Comparison of ENCODE assay signal across 29 cellular contexts in the genomic region with DNA sequence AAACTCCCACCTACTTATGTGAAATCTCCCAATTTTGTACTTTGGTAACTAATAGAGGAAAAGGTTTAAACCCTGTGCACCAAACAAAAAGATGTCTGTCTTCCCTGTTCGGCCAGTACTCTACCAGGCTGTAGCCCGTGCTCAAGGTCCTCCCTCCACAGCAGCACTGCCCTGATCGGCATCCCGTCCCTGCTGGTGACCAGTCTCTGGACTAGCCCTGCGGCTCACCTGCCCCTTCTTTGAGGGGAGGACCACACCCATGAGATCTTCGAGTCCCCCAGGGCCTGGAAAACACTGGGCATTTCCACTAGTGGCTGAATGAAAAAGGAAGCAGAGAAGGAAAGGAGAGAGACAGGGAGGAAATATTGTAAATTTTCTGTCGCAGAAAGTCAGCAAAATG. TPM values are rescaled to one million over a fixed set of nuclear protein-coding genes. Genes with fewer than 3 reads are reported as not detected.
DNase-seq lines count a peak whose midpoint lies in the region; ATAC-seq and TF ChIP-seq lines count a peak whose summit lies in the region.
"Had no signal": no experiment of that assay in that cellular context is flagged by ENCODE, and none has a peak within 500 bp of the region (broad histone marks: within the 10 kb centered on the region; RNA-seq: fewer than 3 reads in every experiment).

No MANE protein-coding gene starts in this region.

- H4K8ac ChIP-seq in mesendoderm (ENCODE audit: low read depth, low read length) = no peak overlapping the region

- no peak overlapping the region for H2AK5ac ChIP-seq in mesendoderm (ENCODE audit: low read length)

- no peaks in the 10 kb centered on the region for H3K36me3 Mint-ChIP-seq in chondrocyte (ENCODE audit: low read depth)
- H3K36me3 Mint-ChIP-seq: stimulated activated naive B cell treated with anti-CD40 and anti-IgM and Interleukin-4, amounts not matched to agents 10 μg/mL and 1 μg/mL and 100 μg/mL, for 72 hours had no signal

- H2BK5ac ChIP-seq in mesendoderm (ENCODE audit: low read length) = no peak overlapping the region

- no peak overlapping the region for H3K4me3 Mint-ChIP-seq in chondrocyte (ENCODE audit: unreplicated experiment)
- H3K4me3 Mint-ChIP-seq: activated B cell treated with CpG ODN at 0.5 μM for 24 hours; activated naive CD4-positive, alpha-beta T cell treated with anti-CD3 and anti-CD28 coated beads for 36 hours; activated T-cell treated with anti-CD3 and anti-CD28 coated beads, Interleukin-2, amount 50 U/mL, for 72 hours; stimulated activated naive B cell treated with anti-CD40 and anti-IgM and Interleukin-4, amounts not matched to agents 10 μg/mL and 1 μg/mL and 100 μg/mL, for 72 hours had no signal

- peaks cover 3% of the 10 kb centered on the region for H3K27me3 ChIP-seq in mesendoderm (ENCODE audit: insufficient read depth, low read length, poor library complexity)
- H3K27me3 ChIP-seq: vagina had no signal

- peak overlapping the region; percentile 13 for H3K18ac ChIP-seq in mesendoderm (ENCODE audit: low read length)

- ATAC-seq in Right ventricle myocardium inferior = no peak
- ATAC-seq: activated T-cell treated with anti-CD3 and anti-CD28 coated beads, Interleukin-2, amount 50 U/mL, for 72 hours; GM12878; HCT116; lower lobe of right lung; Panc1; sciatic nerve; stimulated activated naive B cell treated with anti-CD40 and anti-IgM and Interleukin-4, amounts not matched to agents 10 μg/mL and 1 μg/mL and 100 μg/mL, for 72 hours had no signal

- H3K36me3 ChIP-seq in mesendoderm (ENCODE audit: control insufficient read depth, insufficient read depth, low read length) = no peaks in the 10 kb centered on the region
- H3K36me3 ChIP-seq: esophagus muscularis mucosa, lower lobe of right lung, thoracic aorta, vagina had no signal

- H3K27ac Mint-ChIP-seq in chondrocyte (ENCODE audit: unreplicated experiment) = no peak overlapping the region
- H3K27ac Mint-ChIP-seq: activated B cell treated with CpG ODN at 0.5 μM for 24 hours; activated naive CD4-positive, alpha-beta T cell treated with anti-CD3 and anti-CD28 coated beads for 36 hours; activated T-cell treated with anti-CD3 and anti-CD28 coated beads, Interleukin-2, amount 50 U/mL, for 72 hours; CD14-positive monocyte; progenitor cell of endocrine pancreas; stimulated activated naive B cell treated with anti-CD40 and anti-IgM and Interleukin-4, amounts not matched to agents 10 μg/mL and 1 μg/mL and 100 μg/mL, for 72 hours had no signal

- peaks cover 51% of the 10 kb centered on the region for H3K79me2 ChIP-seq in mesendoderm (ENCODE audit: control insufficient read depth, insufficient read depth, low read length)

- peak overlapping the region; percentile 3 for H3K9ac ChIP-seq in mesendoderm (ENCODE audit: low read length)

- intact Hi-C loops in Right ventricle myocardium inferior (cut with DNase I) (no loop called here), cardiac septum (cut with DNase I) (no loop called here)

- no peaks in the 10 kb centered on the region for H3K9me3 Mint-ChIP-seq in chondrocyte (ENCODE audit: low read depth)
- H3K9me3 Mint-ChIP-seq: activated B cell treated with CpG ODN at 0.5 μM for 24 hours; activated naive CD4-positive, alpha-beta T cell treated with anti-CD3 and anti-CD28 coated beads for 36 hours; activated T-cell treated with anti-CD3 and anti-CD28 coated beads, Interleukin-2, amount 50 U/mL, for 72 hours; stimulated activated naive B cell treated with anti-CD40 and anti-IgM and Interleukin-4, amounts not matched to agents 10 μg/mL and 1 μg/mL and 100 μg/mL, for 72 hours had no signal

- no peak overlapping the region for H3K27ac ChIP-seq in mesendoderm (ENCODE audit: low read depth, low read length)
- peak overlapping the region; percentile 30 for H3K27ac ChIP-seq in substantia nigra (ENCODE audit: low read depth, low read length, poor library complexity, severe bottlenecking)
- H3K27ac ChIP-seq: 22Rv1, lower lobe of right lung, thoracic aorta had no signal

- DNase-seq in Right ventricle myocardium inferior (ENCODE audit: missing footprints) (peak; percentile 23), cardiac septum (ENCODE audit: low spot score) (no peak), fibroblast of mammary gland (ENCODE audit: low read depth) (no peak), mesendoderm (no peak), substantia nigra (lab: John Stamatoyannopoulos, UW) (no peak), NCI-H1105 (lab: John Stamatoyannopoulos, UW) (no peak), chondrocyte (ENCODE audit: low spot score) (no peak), SW 1271 (lab: John Stamatoyannopoulos, UW) (no peak)
- DNase-seq: activated B cell treated with CpG ODN at 0.5 μM for 24 hours; activated naive CD4-positive, alpha-beta T cell treated with anti-CD3 and anti-CD28 coated beads for 36 hours; activated T-cell treated with anti-CD3 and anti-CD28 coated beads, Interleukin-2, amount 50 U/mL, for 72 hours; amniotic stem cell; Kasumi-1; lower lobe of right lung; MV-4-11; NCI-H187; NCI-H526 treated with DMSO at 0.1 percent for 48 hours; stimulated activated CD4-positive, alpha-beta T cell treated with anti-CD3 and anti-CD28 coated beads, Interleukin-15, amount 100 ng/mL, for 24 hours; stimulated activated naive B cell treated with anti-CD40 and anti-IgM and Interleukin-4, amounts not matched to agents 10 μg/mL and 1 μg/mL and 100 μg/mL, for 72 hours had no signal

- H3K4me3 ChIP-seq in fibroblast of mammary gland (ENCODE audit: control insufficient read depth, low read depth, low read length) (peak overlapping the region; percentile 81), mesendoderm (ENCODE audit: low read length) (no peak overlapping the region)
- H3K4me3 ChIP-seq: GM12878, thoracic aorta, vagina had no signal

- no peaks in the 10 kb centered on the region for H3K27me3 Mint-ChIP-seq in chondrocyte (ENCODE audit: low read depth)

- no peak overlapping the region for H2BK15ac ChIP-seq in mesendoderm (replicated peaks; ENCODE audit: low read depth)

- H3K56ac ChIP-seq in mesendoderm (ENCODE audit: low read length) = peak overlapping the region; percentile 42

- H3K4me1 ChIP-seq in mesendoderm (ENCODE audit: control insufficient read depth, low read depth, low read length) = peaks cover 22% of the 10 kb centered on the region

- no CpG with 5 or more reads among the region's 7 CpGs for WGBS in mesendoderm (ENCODE audit: extremely low coverage, insufficient coverage, low lambda C conversion rate)

- H3K4me1 Mint-ChIP-seq in chondrocyte (ENCODE audit: low read depth) = peaks cover 25% of the 10 kb centered on the region

- TF ChIP-seq CTCF in fibroblast of mammary gland (conservative IDR thresholded peaks at IDR 0.05; ENCODE audit: control insufficient read depth, insufficient read depth, low read depth, low read length) (no peak), chondrocyte (IDR thresholded peaks at IDR 0.05) (no peak)

- no peak overlapping the region for H3K4me2 ChIP-seq in mesendoderm (ENCODE audit: low read length)

- peaks cover 18% of the 10 kb centered on the region for H3K79me1 ChIP-seq in mesendoderm (ENCODE audit: low read length)

- H3K4ac ChIP-seq in mesendoderm (ENCODE audit: low read depth, low read length) = no peak overlapping the region

- H3K23ac ChIP-seq in mesendoderm (ENCODE audit: low read length) = no peak overlapping the region

- H2BK120ac ChIP-seq in mesendoderm (ENCODE audit: low read depth, low read length) = no peak overlapping the region

- no peak overlapping the region for H4K5ac ChIP-seq in mesendoderm (ENCODE audit: low read length)

RNA-seq across cellular contexts. Expression of a gene that starts 2.8 kb away (rescaled TPM):
- total RNA-seq in Right ventricle myocardium inferior = 15.3 TPM
- 12.9 TPM for total RNA-seq in cardiac septum
- polyA plus RNA-seq in mesendoderm (2013, experiment 1 of 2) = 41.2 TPM
- 42.6 TPM for polyA plus RNA-seq in mesendoderm (2013, experiment 2 of 2)
- total RNA-seq in chondrocyte = 16.8 to 46.1 TPM (median 18.8 TPM) in 3 replicates
- polyA plus RNA-seq: CD14-positive monocyte had no signal

RNA-seq across cellular contexts. Expression of a gene that starts 58.4 kb away (rescaled TPM):
- total RNA-seq in Right ventricle myocardium inferior (41.7 TPM), cardiac septum (37.5 TPM), chondrocyte (31.1 to 34.8 TPM (median 34.6 TPM) in 3 replicates)
- 28.2 TPM for polyA plus RNA-seq in mesendoderm (2013, experiment 1 of 2)
- 28.4 TPM for polyA plus RNA-seq in mesendoderm (2013, experiment 2 of 2)
